8 cellular contexts compared by ENCODE assay signal in genomic region chr12:57086951-57087688, GRCh38. TPM values are rescaled to one million over a fixed set of nuclear protein-coding genes. Genes with fewer than 3 reads are reported as not detected.
DNase-seq lines count a peak whose midpoint lies in the region; ATAC-seq and TF ChIP-seq lines count a peak whose summit lies in the region.

No MANE protein-coding gene starts in this region.

- WGBS in heart left ventricle, 4 donors = 0 to 1% (median 1%) methylated on average over 19 to 54 of the region's 54 CpGs
- 0 to 1% methylated on average over 19 to 33 of the region's 54 CpGs for WGBS in upper lobe of left lung, 2 donors

- H3K36me3 ChIP-seq in SU-DHL-6 (ENCODE audit: low read length) (no peaks in the 10 kb centered on the region), heart left ventricle (peaks cover 0 to 18% (median 11%) of the 10 kb centered on the region in 9 donors), upper lobe of left lung (peaks cover 3 to 11% (median 10%) of the 10 kb centered on the region in 4 donors)

- H3K9me3 ChIP-seq in SU-DHL-6 (ENCODE audit: insufficient read depth, low read length) = no peaks in the 10 kb centered on the region
- H3K9me3 ChIP-seq in heart left ventricle = no peaks in the 10 kb centered on the region
- no peaks in the 10 kb centered on the region for H3K9me3 ChIP-seq in upper lobe of left lung

- peak overlapping the region; percentile 95 for H3K4me2 ChIP-seq in SU-DHL-6 (ENCODE audit: low read depth, low read length, poor library complexity, severe bottlenecking)

- TF ChIP-seq CTCF in SU-DHL-6 (IDR thresholded peaks at IDR 0.05; ENCODE audit: insufficient read depth, low read length, poor library complexity, severe bottlenecking) (no peak), heart left ventricle (IDR thresholded peaks at IDR 0.05) (peak in 1 of 12 donors; percentile 5), upper lobe of left lung (IDR thresholded peaks at IDR 0.05) (no peak)

- H3K9me2 ChIP-seq in SU-DHL-6 (replicated peaks; ENCODE audit: insufficient read depth, low read length) = no peaks in the 10 kb centered on the region

- H3K4me1 ChIP-seq in heart left ventricle (peaks cover 0 to 56% (median 35%) of the 10 kb centered on the region in 12 donors), upper lobe of left lung (peaks cover 30 to 48% (median 35%) of the 10 kb centered on the region in 4 donors)

- ATAC-seq in GM19452 (IDR thresholded peaks at IDR 0.05; ENCODE audit: unreplicated experiment) (peak; percentile 28), heart left ventricle (peak; percentile 52 to 75 (median 64)), upper lobe of left lung (ENCODE audit: low FRiP score in 2 of 2) (peak; percentile 82 to 88)

- H4K20me1 ChIP-seq in SU-DHL-6 (ENCODE audit: low read depth, low read length) = no peaks in the 10 kb centered on the region

- H3F3A ChIP-seq in SU-DHL-6 (ENCODE audit: insufficient read depth) = peaks cover 30% of the 10 kb centered on the region

- peak in 13 of 14 donors; percentile 29 to 80 (median 70) for DNase-seq in C1 segment of cervical spinal cord (lab: John Stamatoyannopoulos, UW)
- peak; percentile 52 for DNase-seq in HS-5 (ENCODE audit: low read depth)
- DNase-seq in activated naive CD8-positive, alpha-beta T cell treated with anti-CD3 and anti-CD28 coated beads, Interleukin-2, amount 50 U/mL, for 16 hours (ENCODE audit: low read depth, low spot score) = peak; percentile 91
- peak; percentile 93 to 96 (median 93) for DNase-seq in heart left ventricle
- peak in 8 of 10 donors; percentile 50 to 91 (median 64) for DNase-seq in posterior cingulate gyrus
- peak; percentile 94 to 97 for DNase-seq in upper lobe of left lung

- H3K79me2 ChIP-seq in SU-DHL-6 (ENCODE audit: insufficient read depth, low read length) = peaks cover 9% of the 10 kb centered on the region; the same call in 1 of the 2 replicates

- peak overlapping the region; percentile 91 for H3K27ac ChIP-seq in SU-DHL-6 (ENCODE audit: low read depth, low read length)
- H3K27ac ChIP-seq in heart left ventricle = peak overlapping the region; percentile 93 to 100 (median 99)
- H3K27ac ChIP-seq in upper lobe of left lung = peak overlapping the region; percentile 97 to 100 (median 99)

- peak overlapping the region; percentile 74 for H3K9ac ChIP-seq in SU-DHL-6 (ENCODE audit: low read length)

- H3K4me3 ChIP-seq in SU-DHL-6 (ENCODE audit: insufficient read depth, low read length, poor library complexity, severe bottlenecking) (peak overlapping the region; percentile 63), heart left ventricle (peak overlapping the region; percentile 52 to 97 (median 80)), upper lobe of left lung (peak overlapping the region; percentile 65 to 78 (median 73))

- no peaks in the 10 kb centered on the region for H3K27me3 ChIP-seq in SU-DHL-6 (ENCODE audit: low read length)
- H3K27me3 ChIP-seq in heart left ventricle = no peaks in the 10 kb centered on the region
- H3K27me3 ChIP-seq in upper lobe of left lung = no peaks in the 10 kb centered on the region

- intact Hi-C loops in heart left ventricle (cut with DNase I) (loop anchor here in 1 of 10 donors (2.0 kb wide), 1 partner anchor 24 kb away; the partner anchor contains the start of gene STAT6), posterior cingulate gyrus (cut with DNase I) (no loop called here)

- peak in 1 of 4 donors; percentile 1 for TF ChIP-seq EP300 in upper lobe of left lung (IDR thresholded peaks at IDR 0.05)

- peak overlapping the region; percentile 69 for H2AFZ ChIP-seq in SU-DHL-6 (ENCODE audit: low read depth, low read length, severe bottlenecking)

- TF ChIP-seq POLR2A in heart left ventricle (IDR thresholded peaks at IDR 0.05) (peak in 1 of 2 donors; percentile 63), upper lobe of left lung (IDR thresholded peaks at IDR 0.05) (peak in 2 of 4 donors; percentile 46 to 79)

RNA-seq across cellular contexts. Expression of gene NAB2, which starts 1.8 kb away (rescaled TPM):
- total RNA-seq in heart left ventricle (10 to 100 TPM in 8 of 9 donors, 1 to 10 TPM in 1; 8.7 to 20.3 (median 11.8) TPM), upper lobe of left lung (10 to 100 TPM; 18.1 to 64.9 (median 31.5) TPM)
- 10 to 100 TPM; 10.7 to 30.1 TPM for polyA plus RNA-seq in heart left ventricle

RNA-seq across cellular contexts. Expression of gene NEMP1, which starts 8.5 kb away (rescaled TPM):
- total RNA-seq in heart left ventricle = 10 to 100 TPM in 1 of 9 donors, 1 to 10 TPM in 8; 1.7 to 12.0 (median 3.6) TPM
- polyA plus RNA-seq in heart left ventricle = 1 to 10 TPM; 1.4 to 2.2 TPM
- 10 to 100 TPM in 3 of 6 donors, 1 to 10 TPM in 3; 6.2 to 13.6 (median 10.0) TPM for total RNA-seq in upper lobe of left lung

RNA-seq across cellular contexts. Expression of gene STAT6, which starts 24.0 kb away (rescaled TPM):
- total RNA-seq in heart left ventricle = 10 to 100 TPM; 31.6 to 87.7 (median 37.6) TPM
- 10 to 100 TPM; 39.6 to 41.0 TPM for polyA plus RNA-seq in heart left ventricle
- total RNA-seq in upper lobe of left lung = 100 to 1,000 TPM; 123 to 605 (median 251) TPM

RNA-seq across cellular contexts. Expression of gene MYO1A, which starts 37.2 kb away (rescaled TPM):
- total RNA-seq in heart left ventricle = under 1 TPM in 3 of 9 donors, not detected in 6; 0.06 to 0.77 (median 0.45) TPM
- under 1 TPM in 1 of 2 donors, not detected in 1; 0.19 TPM for polyA plus RNA-seq in heart left ventricle
- total RNA-seq in upper lobe of left lung = 1 to 10 TPM in 2 of 6 donors, under 1 TPM in 3, not detected in 1; under 0.01 to 6.2 (median 0.67) TPM

RNA-seq across cellular contexts. Expression of gene LRP1, which starts 41.2 kb away (rescaled TPM):
- total RNA-seq in heart left ventricle (100 to 1,000 TPM in 4 of 9 donors, 10 to 100 TPM in 5; 51.5 to 316 (median 71.1) TPM), upper lobe of left lung (100 to 1,000 TPM; 137 to 504 (median 308) TPM)
- polyA plus RNA-seq in heart left ventricle = 10 to 100 TPM; 23.0 to 31.5 TPM

Comparison
In these comparisons a context has a peak if more than half of its experiments do, and no peak if none do; other contexts are left out.
1. Peak in every context shown above with its lines: DNase-seq, ATAC-seq, H3K4me3 ChIP-seq and H3K27ac ChIP-seq.
2. ATAC-seq: peak in every context shown above with its lines; median percentile 85 in upper lobe of left lung; 64 in heart left ventricle; 28 in GM19452.